In genomic region chr9:13411827-13412226, GRCh38 we compare ENCODE assay signal across 17 cellular contexts.
"Had no signal": no experiment of that assay in that cellular context is flagged by ENCODE, and none has a peak within 500 bp of the region (broad histone marks: within the 10 kb centered on the region; RNA-seq: fewer than 3 reads in every experiment).

No MANE protein-coding gene starts in this region.

- H3K27ac ChIP-seq: cardiac muscle cell, SK-N-MC, upper lobe of left lung had no signal

- H3K9me3 Mint-ChIP-seq: activated T-helper 2 cell treated with anti-CD3 and anti-CD28 coated beads, Interferon-gamma antibody, Interleukin-2, Interleukin-4, amounts not matched to agents 10 μg/mL and 5 μg/mL and 100 μg/mL, durations not matched to agents 14 hours and 24 hours and 36 hours had no signal

- H3K9me3 ChIP-seq: suprapubic skin, upper lobe of left lung had no signal

- H3K4me3 Mint-ChIP-seq: activated naive CD4-positive, alpha-beta T cell treated with anti-CD3 and anti-CD28 coated beads, Interleukin-2, amount 10 ng/mL, durations not matched to agents 7 days and 5 days had no signal

- H3K27me3 ChIP-seq: cardiac muscle cell, suprapubic skin, upper lobe of left lung had no signal

- H3K36me3 Mint-ChIP-seq: activated naive CD4-positive, alpha-beta T cell treated with anti-CD3 and anti-CD28 coated beads, Interleukin-2, amount 10 ng/mL, durations not matched to agents 7 days and 5 days had no signal

- H3K9ac ChIP-seq: parathyroid adenoma had no signal

- H3K27ac Mint-ChIP-seq: activated naive CD4-positive, alpha-beta T cell treated with anti-CD3 and anti-CD28 coated beads, Interleukin-2, amount 10 ng/mL, durations not matched to agents 7 days and 5 days; activated T-helper 2 cell treated with anti-CD3 and anti-CD28 coated beads, Interferon-gamma antibody, Interleukin-2, Interleukin-4, amounts not matched to agents 10 μg/mL and 5 μg/mL and 100 μg/mL, durations not matched to agents 14 hours and 24 hours and 36 hours had no signal

- H3K4me1 Mint-ChIP-seq: activated naive CD4-positive, alpha-beta T cell treated with anti-CD3 and anti-CD28 coated beads, Interleukin-2, amount 10 ng/mL, durations not matched to agents 7 days and 5 days had no signal

- H3K36me3 ChIP-seq: cardiac muscle cell, suprapubic skin, upper lobe of left lung had no signal

- H3K4me3 ChIP-seq: cardiac muscle cell, coronary artery, SK-N-MC, suprapubic skin, upper lobe of left lung had no signal

- H3K4me1 ChIP-seq: parathyroid adenoma, upper lobe of left lung had no signal

- DNase-seq: activated CD4-positive, CD25-positive, alpha-beta regulatory T cell treated with anti-CD3 and anti-CD28 coated beads, Interleukin-2, amount 50 U/mL, for 72 hours; activated naive CD4-positive, alpha-beta T cell treated with anti-CD3 and anti-CD28 coated beads, Interleukin-2, amount 10 ng/mL, durations not matched to agents 7 days and 5 days; hypothalamus; kidney; mesendoderm; retina; stimulated activated naive CD8-positive, alpha-beta T cell treated with anti-CD3 and anti-CD28 coated beads, Interleukin-15, Interleukin-2, amounts not matched to agents 100 U/mL and 50 U/mL, for 24 hours; T-helper 1 cell; T1000; upper lobe of left lung had no signal

- ATAC-seq: esophagus mucosa; stimulated activated naive CD8-positive, alpha-beta T cell treated with anti-CD3 and anti-CD28 coated beads, Interleukin-15, Interleukin-2, amounts not matched to agents 100 U/mL and 50 U/mL, for 24 hours had no signal

- H3K27me3 Mint-ChIP-seq: activated naive CD4-positive, alpha-beta T cell treated with anti-CD3 and anti-CD28 coated beads, Interleukin-2, amount 10 ng/mL, durations not matched to agents 7 days and 5 days had no signal
